In the genomic region with DNA sequence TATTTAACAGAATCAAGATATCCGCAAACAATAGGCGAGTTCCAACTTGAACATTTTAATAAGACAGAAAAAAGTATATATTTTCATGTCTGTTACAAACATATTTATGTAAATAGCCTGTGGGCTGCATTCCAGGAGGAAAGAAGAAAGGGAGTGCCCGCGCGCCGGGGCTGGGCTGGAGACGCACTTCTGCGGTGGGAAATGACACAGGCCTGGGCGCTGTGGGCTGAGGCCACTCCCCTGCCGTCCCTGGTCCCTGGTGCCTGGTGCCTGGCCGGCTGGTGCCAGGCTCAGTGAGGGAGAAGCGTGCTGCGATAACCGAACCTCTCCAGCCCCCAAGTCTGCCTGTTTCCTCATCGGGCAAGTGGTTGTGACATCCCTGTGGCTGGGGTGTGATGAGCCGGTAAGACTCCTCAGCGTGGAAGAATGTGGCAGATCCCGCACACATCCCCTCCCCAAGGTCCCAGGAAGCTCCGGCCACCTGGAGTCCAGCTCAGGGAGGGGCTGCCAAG, we compare ENCODE assay signal across 13 cellular contexts.
DNase-seq lines count a peak whose midpoint lies in the region; ATAC-seq, FAIRE-seq and TF ChIP-seq lines count a peak whose summit lies in the region.
"Had no signal": no experiment of that assay in that cellular context is flagged by ENCODE, and none has a peak within 500 bp of the region (broad histone marks: within the 10 kb centered on the region; RNA-seq: fewer than 3 reads in every experiment).

No MANE protein-coding gene starts in this region.

- DNase-seq in COR-L47 (lab: John Stamatoyannopoulos, UW) (peak; percentile 86), NCI-H69 (lab: John Stamatoyannopoulos, UW) (peak; percentile 86), pancreas (peak in 2 of 6 donors; percentile 28 to 44), HuH-7 (ENCODE audit: low spot score) (no peak), T-helper 9 cell (no peak), NCI-H446 treated with DMSO at 0.1 percent for 48 hours (lab: John Stamatoyannopoulos, UW) (no peak)
- DNase-seq: central memory CD4-positive, alpha-beta T cell; stimulated activated naive CD8-positive, alpha-beta T cell treated with anti-CD3 and anti-CD28 coated beads, Interleukin-15, amount 100 ng/mL, for 72 hours had no signal

- TF ChIP-seq CTCF in pancreas (IDR thresholded peaks at IDR 0.05) = no peak

- no peak overlapping the region for H3K4me3 ChIP-seq in pancreas
- H3K4me3 ChIP-seq: smooth muscle cell had no signal

- H3K9me3 ChIP-seq in pancreas = no peaks in the 10 kb centered on the region

- peak; percentile 76 for ATAC-seq in esophagus mucosa
- ATAC-seq in pancreas = peak in 3 of 4 donors; percentile 10 to 44 (median 14)
- ATAC-seq in GM18870 (IDR thresholded peaks at IDR 0.05; ENCODE audit: unreplicated experiment) = no peak
- ATAC-seq: stimulated activated naive CD8-positive, alpha-beta T cell treated with anti-CD3 and anti-CD28 coated beads, Interleukin-15, amount 100 ng/mL, for 72 hours had no signal

- no peak overlapping the region for H3K27ac ChIP-seq in pancreas

- H3K36me3 ChIP-seq in pancreas = peaks cover 0 to 14% (median 6%) of the 10 kb centered on the region in 3 donors

- H3K27me3 ChIP-seq in pancreas = no peaks in the 10 kb centered on the region

- 65 to 67% methylated on average over 19 of the region's 19 CpGs for WGBS in pancreas, 2 donors

- FAIRE-seq in pancreas (lab: Jason Lieb, UNC) = no peak
- FAIRE-seq: islet of Langerhans, RCC 7860 had no signal

- no peaks in the 10 kb centered on the region for H3K4me1 ChIP-seq in pancreas

- intact Hi-C loops in pancreas (cut with DNase I) = no loop called here

Comparison
In these comparisons a context has a peak if more than half of its experiments do, and no peak if none do; other contexts are left out.
1. DNase-seq: peak in COR-L47 (single experiment) and NCI-H69 (single experiment); none in HuH-7 (single experiment), T-helper 9 cell (single experiment) and NCI-H446 treated with DMSO at 0.1 percent for 48 hours (single experiment).